In genomic region chr13:51921790-51922740, GRCh38 we compare ENCODE assay signal across 1 cellular context.
A peak's percentile ranks its signal among the peaks of the same experiment; 100 is the strongest.
TF ChIP-seq lines count a peak whose summit lies in the region.

No MANE protein-coding gene starts in this region.

TF ChIP-seq in K562, 482 proteins besides CTCF, POLR2A, EP300 and RAD21 (continued from another document and continues in another):
- no peak for TF ChIP-seq GMEB1 (CRISPR knock-in tag; IDR thresholded peaks at IDR 0.05)
- no peak for TF ChIP-seq ZNF253 (CRISPR knock-in tag; conservative IDR thresholded peaks at IDR 0.05)
- TF ChIP-seq ZHX1 (conservative IDR thresholded peaks at IDR 0.05; ENCODE audit: low read length), result no peak
- no peak for TF ChIP-seq POLR3G (IDR thresholded peaks at IDR 0.05; ENCODE audit: extremely low read depth, insufficient read length, insufficient replicate concordance)
- TF ChIP-seq POU5F1 (IDR thresholded peaks at IDR 0.05; ENCODE audit: borderline replicate concordance, low read depth, low read length, partially characterized antibody), result no peak
- peak; percentile 87 to 90 for TF ChIP-seq FOXK2 (conservative IDR thresholded peaks at IDR 0.05 in 1 of 2, IDR thresholded peaks at IDR 0.05 in 1 of 2; ENCODE audit: low read depth in 2 of 2)
- peak; percentile 44; the same call in 1 of the 2 replicates for TF ChIP-seq CC2D1A (IDR thresholded peaks at IDR 0.05)
- no peak for TF ChIP-seq CHCHD3 (CRISPR knock-in tag; IDR thresholded peaks at IDR 0.05)
- no peak for TF ChIP-seq ZNF696 (CRISPR knock-in tag; conservative IDR thresholded peaks at IDR 0.05)
- TF ChIP-seq ZNF764 (CRISPR knock-in tag; IDR thresholded peaks at IDR 0.05; ENCODE audit: low read depth), result no peak
- peak; percentile 99 for TF ChIP-seq FOSL1 (tag; conservative IDR thresholded peaks at IDR 0.05)
- no peak for TF ChIP-seq SETDB1 (IDR thresholded peaks at IDR 0.05; ENCODE audit: low read length)
- 0 out of 2 replicates have a peak, but pooled peaks have one; percentile 30 for TF ChIP-seq MAX (CRISPR knock-in tag; IDR thresholded peaks at IDR 0.05)
- no peak for TF ChIP-seq SNIP1 (IDR thresholded peaks at IDR 0.05; ENCODE audit: low read depth)
- TF ChIP-seq E2F3 (CRISPR knock-in tag; IDR thresholded peaks at IDR 0.05), result no peak
- TF ChIP-seq SOX6 (IDR thresholded peaks at IDR 0.05), result peak; percentile 92
- peak; percentile 68; the same call in 1 of the 2 replicates for TF ChIP-seq SMAD4 (CRISPR knock-in tag; conservative IDR thresholded peaks at IDR 0.05)
- no peak for TF ChIP-seq ZNF280A (IDR thresholded peaks at IDR 0.05; ENCODE audit: low read depth, partially characterized antibody)
- no peak; the same call in 1 of the 2 replicates for TF ChIP-seq NR2C2 (CRISPR knock-in tag; IDR thresholded peaks at IDR 0.05)
- TF ChIP-seq NR2C2 (tag; IDR thresholded peaks at IDR 0.05), result peak; percentile 85
- TF ChIP-seq PHB (CRISPR knock-in tag; IDR thresholded peaks at IDR 0.05), result no peak
- no peak for TF ChIP-seq C11orf30 (IDR thresholded peaks at IDR 0.05; ENCODE audit: low read depth)
- peak; percentile 63 to 72; a peak in 3 of 4 replicates for TF ChIP-seq MNT (conservative IDR thresholded peaks at IDR 0.05)
- no peak for TF ChIP-seq KAT7 (CRISPR knock-in tag; IDR thresholded peaks at IDR 0.05; ENCODE audit: borderline replicate concordance)
- no peak for TF ChIP-seq BRCA1 (IDR thresholded peaks at IDR 0.05)
- TF ChIP-seq BRCA1 (CRISPR knock-in tag; IDR thresholded peaks at IDR 0.05), result no peak
- TF ChIP-seq POLR2B (IDR thresholded peaks at IDR 0.05; ENCODE audit: low read depth, partially characterized antibody), result no peak
- no peak; the same call in 1 of the 2 replicates for TF ChIP-seq SPI1 (IDR thresholded peaks at IDR 0.05; ENCODE audit: borderline replicate concordance, low read depth, low read length)
- no peak for TF ChIP-seq SAFB (IDR thresholded peaks at IDR 0.05; ENCODE audit: borderline replicate concordance, low read depth, low read length)
- no peak for TF ChIP-seq ZNF444 (CRISPR knock-in tag; IDR thresholded peaks at IDR 0.05)
- TF ChIP-seq WHSC1 (IDR thresholded peaks at IDR 0.05; ENCODE audit: low read length), result no peak
- peak; percentile 58; the same call in 1 of the 2 replicates for TF ChIP-seq ZNF24 (IDR thresholded peaks at IDR 0.05)
- TF ChIP-seq HDAC1 (IDR thresholded peaks at IDR 0.05), result no peak; a peak in 2 of 4 replicates
- TF ChIP-seq KAT2B (IDR thresholded peaks at IDR 0.05; ENCODE audit: low read depth, low read length), result no peak
- TF ChIP-seq ZNF655 (CRISPR knock-in tag; IDR thresholded peaks at IDR 0.05), result no peak
- no peak for TF ChIP-seq HEY1 (CRISPR knock-in tag; IDR thresholded peaks at IDR 0.05; ENCODE audit: borderline replicate concordance)
- no peak for TF ChIP-seq HLTF (IDR thresholded peaks at IDR 0.05)
- TF ChIP-seq BCOR (IDR thresholded peaks at IDR 0.05), result no peak
- peak; percentile 89 for TF ChIP-seq FOXM1 (IDR thresholded peaks at IDR 0.05; ENCODE audit: low read depth)
- no peak for TF ChIP-seq FOXM1 (CRISPR knock-in tag; IDR thresholded peaks at IDR 0.05; ENCODE audit: low read depth)
- TF ChIP-seq MAFK (IDR thresholded peaks at IDR 0.05; ENCODE audit: low read length), result no peak
- no peak for TF ChIP-seq CBX8 (IDR thresholded peaks at IDR 0.05; ENCODE audit: borderline replicate concordance, extremely low read depth, low read depth, low read length, poor library complexity, severe bottlenecking)
- TF ChIP-seq BDP1 (IDR thresholded peaks at IDR 0.05; ENCODE audit: insufficient read depth, insufficient read length), result no peak
- peak; percentile 63 for TF ChIP-seq NFIC (IDR thresholded peaks at IDR 0.05)
- TF ChIP-seq MBD1 (CRISPR knock-in tag; IDR thresholded peaks at IDR 0.05), result no peak
- TF ChIP-seq FOXP1 (CRISPR knock-in tag; IDR thresholded peaks at IDR 0.05), result no peak
- TF ChIP-seq TCFL5 (CRISPR knock-in tag; conservative IDR thresholded peaks at IDR 0.05), result no peak
- TF ChIP-seq MCM7 (IDR thresholded peaks at IDR 0.05), result no peak
- TF ChIP-seq ZNF707 (CRISPR knock-in tag; conservative IDR thresholded peaks at IDR 0.05), result no peak
- no peak for TF ChIP-seq ZNF407 (IDR thresholded peaks at IDR 0.05; ENCODE audit: low read depth)
